ENCODE assay signal across 8 cellular contexts in the genomic region with DNA sequence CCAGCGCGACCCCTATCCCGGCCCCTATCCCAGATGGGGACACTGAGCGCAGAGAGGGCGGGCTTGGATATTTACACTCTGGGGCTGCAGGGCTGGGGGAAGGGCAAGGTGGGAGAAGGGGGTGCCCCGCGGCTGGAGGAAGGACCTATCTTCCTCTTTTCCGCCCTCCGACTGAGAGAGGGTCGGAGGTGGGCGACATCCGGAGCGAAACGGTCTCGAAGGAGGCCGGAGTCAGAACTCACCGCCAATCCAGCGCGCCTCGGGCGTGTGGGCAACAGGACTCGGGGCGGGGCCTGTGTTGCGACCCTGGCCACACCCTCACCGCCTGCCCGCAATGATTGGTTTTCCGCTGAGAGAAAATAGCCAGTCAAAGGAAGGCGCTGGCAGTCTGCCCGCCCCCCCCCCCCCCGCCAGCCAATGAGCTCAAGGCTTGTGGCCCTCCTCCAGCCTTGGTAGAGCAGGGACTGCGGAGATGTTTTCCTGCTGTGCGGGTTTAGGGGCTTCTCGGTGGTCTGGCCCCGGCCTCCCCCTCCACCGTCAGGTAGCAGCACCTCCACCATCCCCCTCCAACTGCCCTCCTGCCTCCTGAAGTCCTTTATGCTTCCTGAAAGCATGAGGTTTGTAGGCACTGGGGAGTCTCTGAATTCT. TPM values are rescaled to one million over a fixed set of nuclear protein-coding genes. Genes with fewer than 3 reads are reported as not detected.
DNase-seq lines count a peak whose midpoint lies in the region; ATAC-seq and TF ChIP-seq lines count a peak whose summit lies in the region.

A gene with protein sequence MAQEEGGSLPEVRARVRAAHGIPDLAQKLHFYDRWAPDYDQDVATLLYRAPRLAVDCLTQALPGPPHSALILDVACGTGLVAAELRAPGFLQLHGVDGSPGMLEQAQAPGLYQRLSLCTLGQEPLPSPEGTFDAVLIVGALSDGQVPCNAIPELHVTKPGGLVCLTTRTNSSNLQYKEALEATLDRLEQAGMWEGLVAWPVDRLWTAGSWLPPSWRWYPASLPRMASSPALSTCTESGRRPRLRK (minus strand): TSS at position 269 of the 648 bp plus-strand sequence. CDS start 376 bp downstream, outside the sequence.

- no peaks in the 10 kb centered on the region for H3F3A ChIP-seq in GM23338 (replicated peaks; ENCODE audit: low read depth)

- H3K4me3 ChIP-seq in GM23338 (peak within 1 kb of the TSS; percentile 91), fibroblast of pulmonary artery (replicated peaks; ENCODE audit: low read depth, low read length) (peak within 1 kb of the TSS; percentile 68)

- peak within 1 kb of the TSS; percentile 87 for H2AFZ ChIP-seq in GM23338

- no peaks in the 10 kb centered on the region for H3K36me3 Mint-ChIP-seq in GM23338 (ENCODE audit: low read depth)
- no peaks in the 10 kb centered on the region for H3K36me3 Mint-ChIP-seq in activated T-helper 2 cell treated with anti-CD3 and anti-CD28 coated beads, Interferon-gamma antibody, Interleukin-2, Interleukin-4, amounts not matched to agents 10 μg/mL and 5 μg/mL and 100 μg/mL, durations not matched to agents 14 hours and 24 hours and 36 hours (ENCODE audit: low read depth)
- H3K36me3 Mint-ChIP-seq in nephron progenitor cell (ENCODE audit: low read depth) = no peaks in the 10 kb centered on the region
- no peaks in the 10 kb centered on the region for H3K36me3 Mint-ChIP-seq in stimulated activated naive CD8-positive, alpha-beta T cell treated with anti-CD3 and anti-CD28 coated beads, Interleukin-15, Interleukin-2, amounts not matched to agents 100 ng/mL and 50 ng/mL, for 24 hours (ENCODE audit: low read depth)

- H3K27me3 Mint-ChIP-seq in GM23338 (ENCODE audit: insufficient read depth, low read depth, poor library complexity) (peaks cover 12% of the 10 kb centered on the region), nephron progenitor cell (ENCODE audit: low read depth, poor library complexity) (peaks cover 8% of the 10 kb centered on the region)
- peaks cover 7% of the 10 kb centered on the region for H3K27me3 Mint-ChIP-seq in activated T-helper 2 cell treated with anti-CD3 and anti-CD28 coated beads, Interferon-gamma antibody, Interleukin-2, Interleukin-4, amounts not matched to agents 10 μg/mL and 5 μg/mL and 100 μg/mL, durations not matched to agents 14 hours and 24 hours and 36 hours (ENCODE audit: low read depth)
- H3K27me3 Mint-ChIP-seq in stimulated activated naive CD8-positive, alpha-beta T cell treated with anti-CD3 and anti-CD28 coated beads, Interleukin-15, Interleukin-2, amounts not matched to agents 100 ng/mL and 50 ng/mL, for 24 hours = no peaks in the 10 kb centered on the region

- H3K27ac Mint-ChIP-seq in GM23338 (peak within 1 kb of the TSS; percentile 94), nephron progenitor cell (peak within 1 kb of the TSS; percentile 83)
- H3K27ac Mint-ChIP-seq in activated T-helper 2 cell treated with anti-CD3 and anti-CD28 coated beads, Interferon-gamma antibody, Interleukin-2, Interleukin-4, amounts not matched to agents 10 μg/mL and 5 μg/mL and 100 μg/mL, durations not matched to agents 14 hours and 24 hours and 36 hours = peak within 1 kb of the TSS; percentile 63
- no peak within 1 kb of the TSS for H3K27ac Mint-ChIP-seq in stimulated activated naive CD8-positive, alpha-beta T cell treated with anti-CD3 and anti-CD28 coated beads, Interleukin-15, Interleukin-2, amounts not matched to agents 100 ng/mL and 50 ng/mL, for 24 hours

- no peaks in the 10 kb centered on the region for H3K27me3 ChIP-seq in GM23338 (ENCODE audit: insufficient read depth)

- peak within 1 kb of the TSS; percentile 96 for H3K4me2 ChIP-seq in GM23338

- peaks cover 8% of the 10 kb centered on the region; the same call in 1 of the 2 replicates for H3K4me1 ChIP-seq in GM23338 (ENCODE audit: insufficient read depth)

- peak within 1 kb of the TSS; percentile 92 for H3K27ac ChIP-seq in GM23338 (ENCODE audit: low read depth)

- H3K9me3 Mint-ChIP-seq in GM23338 (no peaks in the 10 kb centered on the region; the same call in 2 of the 3 replicates), nephron progenitor cell (peaks cover 10% of the 10 kb centered on the region)
- no peaks in the 10 kb centered on the region for H3K9me3 Mint-ChIP-seq in activated T-helper 2 cell treated with anti-CD3 and anti-CD28 coated beads, Interferon-gamma antibody, Interleukin-2, Interleukin-4, amounts not matched to agents 10 μg/mL and 5 μg/mL and 100 μg/mL, durations not matched to agents 14 hours and 24 hours and 36 hours
- no peaks in the 10 kb centered on the region for H3K9me3 Mint-ChIP-seq in stimulated activated naive CD8-positive, alpha-beta T cell treated with anti-CD3 and anti-CD28 coated beads, Interleukin-15, Interleukin-2, amounts not matched to agents 100 ng/mL and 50 ng/mL, for 24 hours

- intact Hi-C loops in activated T-helper 2 cell treated with anti-CD3 and anti-CD28 coated beads, Interferon-gamma antibody, Interleukin-2, Interleukin-4, amounts not matched to agents 10 μg/mL and 5 μg/mL and 100 μg/mL, durations not matched to agents 14 hours and 24 hours and 36 hours (cut with micrococcal nuclease) = loop anchor here (1.0 kb wide), 2 partner anchors 9 to 104 kb away; a partner anchor contains a TSS

- DNase-seq in Daoy (ENCODE audit: low read depth) (peak; percentile 99), GM23338 (ENCODE audit: low spot score) (peak; percentile 98), LHCN-M2 (ENCODE audit: low read depth) (peak; percentile 91), RPMI8226 (peak; percentile 98), fibroblast of pulmonary artery (ENCODE audit: low read depth) (peak; percentile 92), nephron progenitor cell (peak; percentile 94)
- peak; percentile 88 for DNase-seq in activated T-helper 2 cell treated with anti-CD3 and anti-CD28 coated beads, Interferon-gamma antibody, Interleukin-2, Interleukin-4, amounts not matched to agents 10 μg/mL and 5 μg/mL and 100 μg/mL, durations not matched to agents 14 hours and 24 hours and 36 hours (ENCODE audit: low spot score)

- peak within 1 kb of the TSS; percentile 86 for H3K4me3 Mint-ChIP-seq in GM23338
- peak within 1 kb of the TSS; percentile 80 for H3K4me3 Mint-ChIP-seq in activated T-helper 2 cell treated with anti-CD3 and anti-CD28 coated beads, Interferon-gamma antibody, Interleukin-2, Interleukin-4, amounts not matched to agents 10 μg/mL and 5 μg/mL and 100 μg/mL, durations not matched to agents 14 hours and 24 hours and 36 hours (ENCODE audit: low read depth)
- peak within 1 kb of the TSS; percentile 83 for H3K4me3 Mint-ChIP-seq in nephron progenitor cell
- H3K4me3 Mint-ChIP-seq in stimulated activated naive CD8-positive, alpha-beta T cell treated with anti-CD3 and anti-CD28 coated beads, Interleukin-15, Interleukin-2, amounts not matched to agents 100 ng/mL and 50 ng/mL, for 24 hours = peak within 1 kb of the TSS; percentile 76

- no peaks in the 10 kb centered on the region for H4K20me1 ChIP-seq in GM23338 (replicated peaks; ENCODE audit: insufficient read depth)

- peak; percentile 89 for ATAC-seq in GM23338

- no peaks in the 10 kb centered on the region for H3K36me3 ChIP-seq in GM23338 (ENCODE audit: insufficient read depth)

- H3K4me1 Mint-ChIP-seq in GM23338 (peaks cover 18% of the 10 kb centered on the region), nephron progenitor cell (peaks cover 50% of the 10 kb centered on the region)
- H3K4me1 Mint-ChIP-seq in activated T-helper 2 cell treated with anti-CD3 and anti-CD28 coated beads, Interferon-gamma antibody, Interleukin-2, Interleukin-4, amounts not matched to agents 10 μg/mL and 5 μg/mL and 100 μg/mL, durations not matched to agents 14 hours and 24 hours and 36 hours (ENCODE audit: low read depth) = peaks cover 10% of the 10 kb centered on the region
- H3K4me1 Mint-ChIP-seq in stimulated activated naive CD8-positive, alpha-beta T cell treated with anti-CD3 and anti-CD28 coated beads, Interleukin-15, Interleukin-2, amounts not matched to agents 100 ng/mL and 50 ng/mL, for 24 hours (ENCODE audit: low read depth) = peaks cover 23% of the 10 kb centered on the region

- no peaks in the 10 kb centered on the region for H3K79me2 ChIP-seq in GM23338 (replicated peaks; ENCODE audit: insufficient read depth)

- no peak for TF ChIP-seq CTCF in GM23338 (conservative IDR thresholded peaks at IDR 0.05; ENCODE audit: low read depth in 2 of 2)
- TF ChIP-seq CTCF in fibroblast of pulmonary artery (IDR thresholded peaks at IDR 0.05; ENCODE audit: low read length, missing control alignments) = no peak
- no peak for TF ChIP-seq CTCF in nephron progenitor cell (IDR thresholded peaks at IDR 0.05)

- no peaks in the 10 kb centered on the region for H3K9me2 ChIP-seq in GM23338 (ENCODE audit: insufficient read depth)

TF ChIP-seq in GM23338, 12 proteins besides CTCF, POLR2A, EP300 and RAD21:
- TF ChIP-seq EZH2 (IDR thresholded peaks at IDR 0.05; ENCODE audit: low read depth, unreplicated experiment) = no peak
- no peak for TF ChIP-seq NANOG (IDR thresholded peaks at IDR 0.05; ENCODE audit: borderline replicate concordance)
- no peak for TF ChIP-seq STAT1 (IDR thresholded peaks at IDR 0.05; ENCODE audit: unreplicated experiment)
- peak; percentile 92 for TF ChIP-seq POLR2AphosphoS5 (IDR thresholded peaks at IDR 0.05; ENCODE audit: low read depth)

RNA-seq across cellular contexts. Expression of the gene that starts here (rescaled TPM):
- 0.48 and 2.3 TPM in 2 replicates for total RNA-seq in Daoy (2014; rRNA removed; shearing (Covaris generic))
- 5.9 and 11.0 TPM in 2 replicates for total RNA-seq in GM23338 (2014; rRNA removed; shearing (Covaris generic))
- polyA plus RNA-seq in GM23338 (2016; fragmentation: Nextera tagmentation; extraction: Ambion mirVana) = 7.2 and 10.1 TPM in 2 replicates
- 3.2 and 5.7 TPM in 2 replicates for total RNA-seq in LHCN-M2 (2014; rRNA removed)
- polyA plus RNA-seq in LHCN-M2 (2012) = 7.8 TPM
- total RNA-seq in activated T-helper 2 cell treated with anti-CD3 and anti-CD28 coated beads, Interferon-gamma antibody, Interleukin-2, Interleukin-4, amounts not matched to agents 10 μg/mL and 5 μg/mL and 100 μg/mL, durations not matched to agents 14 hours and 24 hours and 36 hours = 0.90 and 0.94 TPM in 2 replicates

Comparison
In these comparisons a context has a peak if more than half of its experiments do, and no peak if none do; other contexts are left out.
1. Peak in every context shown above with its lines: DNase-seq, ATAC-seq, H3K4me3 ChIP-seq and H3K27ac ChIP-seq.
2. Peak in DNase-seq in activated T-helper 2 cell treated with anti-CD3 and anti-CD28 coated beads, Interferon-gamma antibody, Interleukin-2, Interleukin-4, amounts not matched to agents 10 μg/mL and 5 μg/mL and 100 μg/mL, durations not matched to agents 14 hours and 24 hours and 36 hours; RNA of the gene not detected or under 1 TPM.